ENCODE assay signal across 1 cellular context in genomic region chr10:3835770-3836169, GRCh38.
A peak's percentile ranks its signal among the peaks of the same experiment; 100 is the strongest.
TF ChIP-seq lines count a peak whose summit lies in the region.

No MANE protein-coding gene starts in this region.

TF ChIP-seq in K562, 482 proteins besides CTCF, POLR2A, EP300 and RAD21 (continued from another document):
- peak in 1 of 3 experiments; percentile 23; a peak in 1 of 6 replicates for TF ChIP-seq ZBTB11 (CRISPR knock-in tag; IDR thresholded peaks at IDR 0.05)
- TF ChIP-seq RBM15 (IDR thresholded peaks at IDR 0.05; ENCODE audit: insufficient read depth, low read length), result no peak
- no peak for TF ChIP-seq BDP1 (IDR thresholded peaks at IDR 0.05; ENCODE audit: insufficient read depth, insufficient read length)
- no peak for TF ChIP-seq ARID4B (CRISPR knock-in tag; IDR thresholded peaks at IDR 0.05)
- no peak for TF ChIP-seq CHD2 (IDR thresholded peaks at IDR 0.05; ENCODE audit: low read depth, low read length)
- peak; percentile 84 for TF ChIP-seq HMBOX1 (IDR thresholded peaks at IDR 0.05)
- peak in 1 of 2 experiments; percentile 31; a peak in 1 of 4 replicates for TF ChIP-seq MAZ (CRISPR knock-in tag; conservative IDR thresholded peaks at IDR 0.05 in 1 of 2, IDR thresholded peaks at IDR 0.05 in 1 of 2)
- no peak for TF ChIP-seq ZKSCAN8 (CRISPR knock-in tag; IDR thresholded peaks at IDR 0.05)
- no peak for TF ChIP-seq POU5F1 (IDR thresholded peaks at IDR 0.05; ENCODE audit: borderline replicate concordance, low read depth, low read length, partially characterized antibody)
- TF ChIP-seq JUND (IDR thresholded peaks at IDR 0.05; ENCODE audit: borderline replicate concordance, low read depth, low read length), result 0 out of 2 replicates have a peak, but pooled peaks have one; percentile 19
- TF ChIP-seq JUND (tag; IDR thresholded peaks at IDR 0.05; ENCODE audit: borderline replicate concordance, low read depth, low read length), result peak; percentile 58; the same call in 1 of the 3 replicates
